8 cellular contexts compared by ENCODE assay signal in genomic region chr6:5025911-5026819, GRCh38. TPM values are rescaled to one million over a fixed set of nuclear protein-coding genes. Genes with fewer than 3 reads are reported as not detected.
A peak's percentile ranks its signal among the peaks of the same experiment; 100 is the strongest.
DNase-seq lines count a peak whose midpoint lies in the region; ATAC-seq and TF ChIP-seq lines count a peak whose summit lies in the region.

No MANE protein-coding gene starts in this region.

- H3K4me3 ChIP-seq in A673 (ENCODE audit: low read depth, low read length, poor library complexity, severe bottlenecking) (peak overlapping the region; percentile 38), HFF-Myc (replicated peaks; ENCODE audit: low read depth, low read length) (peak overlapping the region; percentile 43), esophagus (ENCODE audit: low read depth in 1 of 2, low read length in 2 of 2) (peak overlapping the region; percentile 45 to 49), upper lobe of left lung (peak overlapping the region; percentile 44 to 63 (median 58))

- ATAC-seq in upper lobe of left lung (ENCODE audit: low FRiP score in 2 of 2) (peak; percentile 68 to 79), HG03521 (IDR thresholded peaks at IDR 0.05; ENCODE audit: unreplicated experiment) (no peak)

- H3K36me3 ChIP-seq in A673 (ENCODE audit: insufficient read depth, low read length, poor library complexity, severe bottlenecking) (no peaks in the 10 kb centered on the region), esophagus (ENCODE audit: control insufficient read depth in 2 of 2, insufficient read depth in 2 of 2, low read length in 1 of 2) (no peaks in the 10 kb centered on the region), upper lobe of left lung (no peaks in the 10 kb centered on the region)

- peak; percentile 89 for DNase-seq in A673 (ENCODE audit: low spot score)
- no peak for DNase-seq in HFF-Myc (ENCODE audit: extremely low read depth, low read depth)
- DNase-seq in SK-N-DZ (ENCODE audit: low spot score) = peak; percentile 77
- peak; percentile 62 for DNase-seq in midbrain (lab: John Stamatoyannopoulos, UW)
- peak in 1 of 2 donors; percentile 67 for DNase-seq in upper lobe of left lung
- DNase-seq in NCI-H1694 treated with DMSO at 0.1 percent for 48 hours (lab: John Stamatoyannopoulos, UW) = no peak

- TF ChIP-seq EP300 in upper lobe of left lung (IDR thresholded peaks at IDR 0.05) = no peak

- H3K27ac ChIP-seq in A673 (ENCODE audit: low read depth, low read length, poor library complexity, severe bottlenecking) (peak overlapping the region; percentile 81), esophagus (ENCODE audit: low read depth in 2 of 2, low read length in 1 of 2) (peak overlapping the region; percentile 72 to 73), upper lobe of left lung (peak overlapping the region in 3 of 4 donors; percentile 22 to 68 (median 48))

- CTCF ChIA-PET in A673 (lab: Charles Lee) = no interaction called here

- H3K4me1 ChIP-seq in A673 (ENCODE audit: insufficient read depth, low read length, poor library complexity, severe bottlenecking) (peaks cover 25% of the 10 kb centered on the region), esophagus (ENCODE audit: control insufficient read depth in 2 of 2, insufficient read depth in 2 of 2, low read length in 1 of 2) (no peaks in the 10 kb centered on the region), upper lobe of left lung (peaks cover 4 to 12% (median 9%) of the 10 kb centered on the region in 4 donors)

- TF ChIP-seq CTCF in A673 (conservative IDR thresholded peaks at IDR 0.05; ENCODE audit: low read depth, low read length) = peak; percentile 32; the same call in 1 of the 2 replicates
- TF ChIP-seq CTCF in HFF-Myc (IDR thresholded peaks at IDR 0.05; ENCODE audit: low read depth, low read length, missing control alignments) = no peak
- TF ChIP-seq CTCF in upper lobe of left lung (IDR thresholded peaks at IDR 0.05) = no peak

- POLR2A ChIA-PET in A673 (lab: Charles Lee; ENCODE audit: low non-redundant PET) = no interaction called here

- H3K27me3 ChIP-seq in A673 (replicated peaks; ENCODE audit: insufficient read depth, low read depth, low read length, poor library complexity) = no peaks in the 10 kb centered on the region
- no peaks in the 10 kb centered on the region for H3K27me3 ChIP-seq in esophagus (ENCODE audit: control insufficient read depth in 1 of 2, insufficient read depth in 2 of 2, low read length in 2 of 2)
- no peaks in the 10 kb centered on the region for H3K27me3 ChIP-seq in upper lobe of left lung

- TSS peak; percentile 84 for BruUV-seq in A673 (replicated peaks; lab: Mats Ljungman, UMichigan)

- no peak for TF ChIP-seq POLR2A in upper lobe of left lung (IDR thresholded peaks at IDR 0.05)

- 6% methylated on average over 35 of the region's 35 CpGs for WGBS in esophagus, 2 donors
- 7 to 8% methylated on average over 33 to 34 of the region's 35 CpGs for WGBS in upper lobe of left lung, 2 donors

- no peaks in the 10 kb centered on the region for H3K9me3 ChIP-seq in A673 (ENCODE audit: low read depth, low read length, poor library complexity, severe bottlenecking)
- no peaks in the 10 kb centered on the region for H3K9me3 ChIP-seq in esophagus (ENCODE audit: control insufficient read depth in 2 of 2, insufficient read depth in 1 of 2, low read depth in 1 of 2, low read length in 1 of 2)
- H3K9me3 ChIP-seq in upper lobe of left lung = no peaks in the 10 kb centered on the region

- intact Hi-C loops in A673 (cut with micrococcal nuclease; ENCODE audit: unreplicated experiment) = no loop called here

RNA-seq across cellular contexts. Expression of gene RPP40, which starts 22.3 kb away (rescaled TPM):
- total RNA-seq in A673 (2021) (28.0 and 30.7 TPM in 2 replicates), upper lobe of left lung (1 to 10 TPM in 5 of 6 donors, not detected in 1; 2.4 to 7.9 (median 4.3) TPM)
- 32.7 and 34.0 TPM in 2 replicates for polyA plus RNA-seq in SK-N-DZ (2014; cell fraction: cytosol; rRNA removed)
- polyA plus RNA-seq in SK-N-DZ (2014; cell fraction: nucleus; rRNA removed) = 16.9 and 24.2 TPM in 2 replicates
- 10 to 100 TPM in 1 of 2 donors, 1 to 10 TPM in 1; 6.9 to 15.3 TPM for polyA plus RNA-seq in esophagus

RNA-seq across cellular contexts. Expression of gene PPP1R3G, which starts 59.0 kb away (rescaled TPM):
- total RNA-seq in A673 (2021) (0.24 and 0.81 TPM in 2 replicates), upper lobe of left lung (under 1 TPM in 5 of 6 donors, not detected in 1; 0.10 to 0.64 (median 0.37) TPM)
- 0.05 and 0.12 TPM in 2 replicates for polyA plus RNA-seq in SK-N-DZ (2014; cell fraction: cytosol; rRNA removed)
- polyA plus RNA-seq in SK-N-DZ (2014; cell fraction: nucleus; rRNA removed) = 0.09 TPM in 1 of 2 replicates, not detected in the other
- polyA plus RNA-seq in esophagus = 1 to 10 TPM in 1 of 2 donors, under 1 TPM in 1; 0.92 to 2.2 TPM

Comparison
In these comparisons a context has a peak if more than half of its experiments do, and no peak if none do; other contexts are left out.
1. DNase-seq: peak in A673 (single experiment), SK-N-DZ (single experiment) and midbrain (single experiment); none in HFF-Myc (single experiment) and NCI-H1694 treated with DMSO at 0.1 percent for 48 hours (single experiment).
2. Peak in every context shown above with its lines, with median percentiles within 50 percentile points of each other: H3K27ac ChIP-seq and H3K4me3 ChIP-seq.